8 cellular contexts compared by ENCODE assay signal in the genomic region with DNA sequence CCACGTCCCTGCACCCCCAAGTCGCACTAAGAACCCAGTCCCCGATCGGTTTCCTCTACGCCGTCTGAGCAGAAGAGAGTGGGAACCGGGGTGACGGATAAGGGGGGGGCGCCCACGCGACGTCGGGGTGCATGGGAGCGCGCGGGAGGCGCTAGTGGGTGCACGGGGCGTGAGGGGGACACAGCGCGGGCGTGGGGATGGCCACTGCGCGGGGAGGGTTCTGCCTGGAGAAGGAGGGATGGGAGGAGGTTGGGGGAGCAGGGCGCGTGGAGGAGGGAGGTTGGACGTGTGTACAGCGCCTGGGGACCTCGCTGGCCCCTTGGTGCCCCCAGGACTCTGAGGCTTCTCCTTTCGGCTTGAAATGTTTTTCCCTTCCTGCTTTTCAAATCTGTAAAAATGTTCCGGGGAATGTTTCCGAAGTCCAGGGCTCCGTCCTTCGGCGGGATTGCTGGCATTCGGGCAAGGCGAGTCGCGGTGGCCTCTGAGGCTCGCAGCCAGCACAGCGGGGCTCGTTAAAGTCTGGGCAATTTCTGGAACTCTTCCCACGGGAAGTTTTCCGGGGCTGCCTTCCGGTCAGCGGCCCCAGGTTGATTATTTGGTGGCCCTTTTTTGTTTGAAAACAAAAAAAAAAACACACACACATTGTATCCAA. TPM values are rescaled to one million over a fixed set of nuclear protein-coding genes. Genes with fewer than 3 reads are reported as not detected.
DNase-seq lines count a peak whose midpoint lies in the region; ATAC-seq and TF ChIP-seq lines count a peak whose summit lies in the region.

No MANE protein-coding gene starts in this region.

- no peaks in the 10 kb centered on the region for H4K20me1 ChIP-seq in GM23248 (ENCODE audit: insufficient read depth)

- H3K36me3 ChIP-seq in mesodermal cell (ENCODE audit: control insufficient read depth, insufficient read depth, low read length) (no peaks in the 10 kb centered on the region), suprapubic skin (no peaks in the 10 kb centered on the region), GM23248 (ENCODE audit: low read depth) (no peaks in the 10 kb centered on the region)

- H3K4me3 ChIP-seq in mesodermal cell (ENCODE audit: extremely low read depth, insufficient read depth, low read length, poor library complexity, severe bottlenecking) (peak overlapping the region; percentile 32), suprapubic skin (peak overlapping the region; percentile 40), GM23248 (no peak overlapping the region)

- no peak overlapping the region for H3K9ac ChIP-seq in GM23248

- no peak for TF ChIP-seq EP300 in suprapubic skin (IDR thresholded peaks at IDR 0.05)

- H3K27me3 ChIP-seq in suprapubic skin (peaks cover 95% of the 10 kb centered on the region), GM23248 (replicated peaks; ENCODE audit: insufficient read depth) (peaks cover 95% of the 10 kb centered on the region)

- no peaks in the 10 kb centered on the region for H3K79me2 ChIP-seq in GM23248 (ENCODE audit: insufficient read depth)

- H3K9me3 ChIP-seq in mesodermal cell (ENCODE audit: control insufficient read depth, low read length) (no peaks in the 10 kb centered on the region), suprapubic skin (no peaks in the 10 kb centered on the region), GM23248 (ENCODE audit: low read depth) (no peaks in the 10 kb centered on the region)

- TF ChIP-seq CTCF in suprapubic skin (IDR thresholded peaks at IDR 0.05) = no peak

- no peak overlapping the region for H3K27ac ChIP-seq in mesodermal cell (ENCODE audit: low read depth, low read length, severe bottlenecking)
- no peak overlapping the region for H3K27ac ChIP-seq in suprapubic skin
- H3K27ac ChIP-seq in GM23248 = no peak overlapping the region

- H3K4me1 ChIP-seq in mesodermal cell (ENCODE audit: control insufficient read depth, insufficient read depth, low read length, poor library complexity, severe bottlenecking) (peaks cover 17% of the 10 kb centered on the region), suprapubic skin (peaks cover 23% of the 10 kb centered on the region), GM23248 (ENCODE audit: insufficient read depth) (no peaks in the 10 kb centered on the region)

- in situ Hi-C loops in GM23248 (cut with MboI) = no loop called here

- no peak for TF ChIP-seq POLR2A in suprapubic skin (IDR thresholded peaks at IDR 0.05)

- H3K4me2 ChIP-seq in GM23248 (ENCODE audit: unreplicated experiment) = no peak overlapping the region

- ATAC-seq in GM21367 (IDR thresholded peaks at IDR 0.05; ENCODE audit: unreplicated experiment) (no peak), GM18907 (IDR thresholded peaks at IDR 0.05; ENCODE audit: unreplicated experiment) (no peak)

- no peak overlapping the region for H2AFZ ChIP-seq in GM23248

- 4 to 5% methylated on average over 25 to 28 of the region's 46 CpGs for WGBS in mesodermal cell (ENCODE audit: insufficient coverage in 2 of 2), 2 experiments
- WGBS in suprapubic skin = 9% methylated on average over 37 of the region's 46 CpGs
- 7 to 8% methylated on average over 25 to 46 of the region's 46 CpGs for WGBS in GM23248 (ENCODE audit: low coverage in 1 of 2, low lambda C conversion rate in 2 of 2, missing lambda C conversion rate in 2 of 2), 2 experiments

- no peaks in the 10 kb centered on the region for H3K9me2 ChIP-seq in GM23248 (ENCODE audit: insufficient read depth)

- peak; percentile 64 for DNase-seq in NOMO-1 treated with dmso at 0.1 percent for 144 hours (lab: John Stamatoyannopoulos, UW; ENCODE audit: unreplicated experiment)
- no peak for DNase-seq in NOMO-1 treated with DMSO at 0.1 percent for 48 hours (lab: John Stamatoyannopoulos, UW; ENCODE audit: unreplicated experiment)
- DNase-seq in astrocyte of the hippocampus (ENCODE audit: low read depth, low spot score) = peak; percentile 76
- no peak for DNase-seq in suprapubic skin (ENCODE audit: low spot score in 2 of 2)
- DNase-seq in GM23248 = no peak

- no peaks in the 10 kb centered on the region for H3F3A ChIP-seq in GM23248 (ENCODE audit: insufficient read depth)

RNA-seq across cellular contexts. Expression of a gene that starts 13.1 kb away (rescaled TPM):
- 63.5 TPM for polyA plus RNA-seq in mesodermal cell (2013, experiment 1 of 2)
- polyA plus RNA-seq in mesodermal cell (2013, experiment 2 of 2) = 60.3 TPM
- total RNA-seq in suprapubic skin = 100 to 1,000 TPM in 2 of 4 donors, 10 to 100 TPM in 2; 79.4 to 124 (median 99.5) TPM
- total RNA-seq in GM23248 (2014; rRNA removed; shearing (Covaris generic)) = 90.8 and 123 TPM in 2 replicates
- polyA plus RNA-seq in GM23248 (2016; fragmentation: Nextera tagmentation; extraction: Ambion mirVana) = 47.2 and 47.4 TPM in 2 replicates

Comparison
In these comparisons a context has a peak if more than half of its experiments do, and no peak if none do; other contexts are left out.
1. DNase-seq: peak in NOMO-1 treated with dmso at 0.1 percent for 144 hours (single experiment) and astrocyte of the hippocampus (single experiment); none in NOMO-1 treated with DMSO at 0.1 percent for 48 hours (single experiment), suprapubic skin (0 of 2) and GM23248 (single experiment).